In genomic region chr20:13638496-13639477, GRCh38 we compare ENCODE assay signal across 8 cellular contexts. TPM values are rescaled to one million over a fixed set of nuclear protein-coding genes. Genes with fewer than 3 reads are reported as not detected.
DNase-seq lines count a peak whose midpoint lies in the region; ATAC-seq and TF ChIP-seq lines count a peak whose summit lies in the region.

A gene with protein sequence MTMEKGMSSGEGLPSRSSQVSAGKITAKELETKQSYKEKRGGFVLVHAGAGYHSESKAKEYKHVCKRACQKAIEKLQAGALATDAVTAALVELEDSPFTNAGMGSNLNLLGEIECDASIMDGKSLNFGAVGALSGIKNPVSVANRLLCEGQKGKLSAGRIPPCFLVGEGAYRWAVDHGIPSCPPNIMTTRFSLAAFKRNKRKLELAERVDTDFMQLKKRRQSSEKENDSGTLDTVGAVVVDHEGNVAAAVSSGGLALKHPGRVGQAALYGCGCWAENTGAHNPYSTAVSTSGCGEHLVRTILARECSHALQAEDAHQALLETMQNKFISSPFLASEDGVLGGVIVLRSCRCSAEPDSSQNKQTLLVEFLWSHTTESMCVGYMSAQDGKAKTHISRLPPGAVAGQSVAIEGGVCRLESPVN (minus strand): TSS chr20:13638932. CDS start chr20:13630078, 8,854 bp downstream.

- peaks cover 16% of the 10 kb centered on the region for H3K4me1 Mint-ChIP-seq in activated CD4-positive, alpha-beta T cell treated with anti-CD3 and anti-CD28 coated beads for 36 hours

- ATAC-seq in HG03432 (IDR thresholded peaks at IDR 0.05; ENCODE audit: unreplicated experiment) = peak; percentile 100
- ATAC-seq in activated CD4-positive, alpha-beta T cell treated with anti-CD3 and anti-CD28 coated beads for 36 hours = peak; percentile 99

- DNase-seq in AML-193 (lab: John Stamatoyannopoulos, UW) (peak; percentile 86 to 89), NCI-H510A (lab: John Stamatoyannopoulos, UW) (peak; percentile 97), kidney glomerular epithelial cell (lab: John Stamatoyannopoulos, UW) (peak; percentile 96)
- peak; percentile 97 for DNase-seq in activated CD4-positive, alpha-beta T cell treated with anti-CD3 and anti-CD28 coated beads for 36 hours
- peak; percentile 86 to 93 (median 88) for DNase-seq in stimulated activated CD4-positive, alpha-beta T cell treated with anti-CD3 and anti-CD28 coated beads, Interleukin-1b, Interleukin-23, amount 100 ng/mL, for 24 hours (ENCODE audit: low read depth in 4 of 4, low spot score in 1 of 4)

- no peaks in the 10 kb centered on the region for H3K36me3 Mint-ChIP-seq in activated CD4-positive, alpha-beta T cell treated with anti-CD3 and anti-CD28 coated beads for 36 hours (ENCODE audit: low read depth)

- TF ChIP-seq POLR2A in GM19099 (IDR thresholded peaks at IDR 0.05; ENCODE audit: extremely low read depth, insufficient read length, low read depth) = peak; percentile 63

- H3K27me3 Mint-ChIP-seq in activated CD4-positive, alpha-beta T cell treated with anti-CD3 and anti-CD28 coated beads for 36 hours = peaks cover 5% of the 10 kb centered on the region

- peak within 1 kb of the TSS; percentile 87 for H3K4me3 Mint-ChIP-seq in activated CD4-positive, alpha-beta T cell treated with anti-CD3 and anti-CD28 coated beads for 36 hours

- intact Hi-C loops in activated CD4-positive, alpha-beta T cell treated with anti-CD3 and anti-CD28 coated beads for 36 hours (cut with DNase I, micrococcal nuclease) = loop anchor here (1.0 kb wide), 1 partner anchor 146 kb away; the partner anchor contains the start of gene ESF1 (in 2 of the 2)

- peak within 1 kb of the TSS; percentile 55 for H3K27ac ChIP-seq in cingulate gyrus (ENCODE audit: low read depth, low read length)

- H3K9me3 Mint-ChIP-seq in activated CD4-positive, alpha-beta T cell treated with anti-CD3 and anti-CD28 coated beads for 36 hours (ENCODE audit: low read depth) = no peaks in the 10 kb centered on the region

- CTCF ChIA-PET in activated CD4-positive, alpha-beta T cell treated with anti-CD3 and anti-CD28 coated beads for 36 hours (lab: Charles Lee) = interaction anchor here (0.7 to 1.3 kb wide), 2 partner anchors 92 to 133 kb away, joined by 3 to 5 read pairs; no protein-coding TSS in a partner anchor

- H3K27ac Mint-ChIP-seq in activated CD4-positive, alpha-beta T cell treated with anti-CD3 and anti-CD28 coated beads for 36 hours = peak within 1 kb of the TSS; percentile 85

- POLR2A ChIA-PET in activated CD4-positive, alpha-beta T cell treated with anti-CD3 and anti-CD28 coated beads for 36 hours (lab: Charles Lee) = no interaction called here

RNA-seq across cellular contexts. Expression of the gene that starts here (rescaled TPM):
- total RNA-seq in activated CD4-positive, alpha-beta T cell treated with anti-CD3 and anti-CD28 coated beads for 36 hours = 10 to 100 TPM in 1 of 2 experiments, 1 to 10 TPM in 1; 8.5 to 10.1 TPM

Comparison
In these comparisons a context has a peak if more than half of its experiments do, and no peak if none do; other contexts are left out.
1. Peak in every context shown above with its lines: DNase-seq, ATAC-seq and H3K27ac ChIP-seq.